In the genomic region with DNA sequence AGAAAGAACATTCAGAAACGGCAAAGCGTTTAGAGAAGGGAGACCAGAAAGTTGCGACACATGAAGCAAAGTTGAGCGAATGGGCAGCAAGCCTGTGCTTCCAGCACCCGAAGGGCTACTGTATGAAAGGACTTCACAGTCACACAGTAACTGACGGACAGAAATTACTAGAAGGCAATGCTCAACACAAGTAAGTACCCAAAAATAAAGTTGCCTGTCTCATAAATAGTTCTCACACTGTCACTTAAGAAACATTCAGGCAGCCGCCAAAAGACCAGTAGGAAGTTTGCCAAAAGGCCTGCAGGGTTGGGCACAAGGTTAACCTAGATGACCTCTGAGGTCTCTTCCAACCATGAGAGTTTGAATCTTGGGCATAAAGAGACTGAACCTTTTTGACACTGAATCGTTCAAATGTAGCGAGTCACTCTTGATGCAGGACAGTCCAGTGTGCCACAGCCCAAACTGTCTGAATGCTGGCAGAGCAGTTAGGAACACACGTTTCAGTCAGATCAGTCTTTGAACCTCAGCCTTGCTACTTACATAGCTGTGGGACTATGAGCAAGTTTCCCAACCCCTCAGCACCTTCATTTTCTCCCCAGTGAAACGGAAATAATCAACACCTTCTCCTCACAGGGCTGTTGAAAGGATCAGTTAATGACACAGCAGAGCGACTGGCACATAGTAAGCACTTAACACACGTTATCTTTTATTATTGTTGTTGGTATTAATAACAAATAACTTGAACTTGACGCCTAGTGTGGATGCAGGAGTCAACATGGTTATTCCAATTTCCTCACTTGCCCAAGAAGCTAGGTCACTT, we compare ENCODE assay signal across 16 cellular contexts. TPM values are rescaled to one million over a fixed set of nuclear protein-coding genes. Genes with fewer than 3 reads are reported as not detected.
DNase-seq lines count a peak whose midpoint lies in the region; ATAC-seq, FAIRE-seq and TF ChIP-seq lines count a peak whose summit lies in the region.
"Had no signal": no experiment of that assay in that cellular context is flagged by ENCODE, and none has a peak within 500 bp of the region (broad histone marks: within the 10 kb centered on the region; RNA-seq: fewer than 3 reads in every experiment).

No MANE protein-coding gene starts in this region.

- H3K36me3 Mint-ChIP-seq in stimulated activated effector memory CD8-positive, alpha-beta T cell treated with anti-CD3 and anti-CD28 coated beads, Interleukin-12 subunit alpha, Interleukin-12 subunit beta, amount 100 ng/mL, for 72 hours: peaks cover 97% of the 10 kb centered on the region

- H3K9me3 ChIP-seq in K562 (replicated peaks; ENCODE audit: control insufficient read depth, insufficient read depth, low read depth, low read length): no peaks in the 10 kb centered on the region
- H3K9me3 ChIP-seq in right lobe of liver: no peaks in the 10 kb centered on the region
- H3K9me3 ChIP-seq: HAP-1, suprapubic skin had no signal

- BruUV-seq in K562 (replicated peaks; lab: Mats Ljungman, UMichigan): no TSS peak

- POLR2A ChIA-PET in K562 (lab: Yijun Ruan, JAX): no interaction called here

- H3K4me2 ChIP-seq in K562 (ENCODE audit: insufficient read depth, low read length): no peak overlapping the region

- TF ChIP-seq RAD21 in K562 (CRISPR knock-in tag; conservative IDR thresholded peaks at IDR 0.05 in 1 of 2, IDR thresholded peaks at IDR 0.05 in 1 of 2): no peak

- no peak overlapping the region for H3K4me3 Mint-ChIP-seq in stimulated activated effector memory CD8-positive, alpha-beta T cell treated with anti-CD3 and anti-CD28 coated beads, Interleukin-12 subunit alpha, Interleukin-12 subunit beta, amount 100 ng/mL, for 72 hours
- H3K4me3 Mint-ChIP-seq: immature natural killer cell; T-helper 2 cell treated with Interferon-gamma antibody and Interleukin-4, amounts not matched to agents 5 μg/mL and 100 μg/mL, for 36 hours had no signal

- no peak for TF ChIP-seq POLR2A in K562 (conservative IDR thresholded peaks at IDR 0.05)
- TF ChIP-seq POLR2A in right lobe of liver (IDR thresholded peaks at IDR 0.05): no peak

- H4K20me1 ChIP-seq in K562 (replicated peaks; ENCODE audit: control insufficient read depth, insufficient read depth, low read length): 0 out of 2 replicates have a peak, but pooled peaks cover 5% of the 10 kb centered on the region

- ATAC-seq in K562 (no peak), right lobe of liver (peak; percentile 50 to 79 (median 68))
- no peak for ATAC-seq in stimulated activated effector memory CD8-positive, alpha-beta T cell treated with anti-CD3 and anti-CD28 coated beads, Interleukin-12 subunit alpha, Interleukin-12 subunit beta, amount 100 ng/mL, for 72 hours

- intact Hi-C loops in K562 (cut with micrococcal nuclease) (no loop called here), right lobe of liver (cut with DNase I) (no loop called here)

- FAIRE-seq in HTR-8/SVneo (lab: Jason Lieb, UNC): peak; percentile 42
- FAIRE-seq in K562 (lab: Jason Lieb, UNC): no peak

- in situ Hi-C loops in K562 (cut with MboI): no loop called here

- TF ChIP-seq EP300 in K562 (IDR thresholded peaks at IDR 0.05; ENCODE audit: low read length): no peak

- H2AFZ ChIP-seq in K562 (ENCODE audit: low read depth, low read length): no peak overlapping the region

- no peak overlapping the region for H3K27ac Mint-ChIP-seq in stimulated activated effector memory CD8-positive, alpha-beta T cell treated with anti-CD3 and anti-CD28 coated beads, Interleukin-12 subunit alpha, Interleukin-12 subunit beta, amount 100 ng/mL, for 72 hours
- H3K27ac Mint-ChIP-seq: immature natural killer cell had no signal

- H3K4me1 ChIP-seq in K562 (replicated peaks in 1 of 2; ENCODE audit: control insufficient read depth in 2 of 2, insufficient read depth in 2 of 2, low read length in 2 of 2) (no peaks in the 10 kb centered on the region), right lobe of liver (peaks cover 0 to 14% (median 5%) of the 10 kb centered on the region in 4 donors)

- no peak overlapping the region for H3K4me3 ChIP-seq in K562
- no peak overlapping the region for H3K4me3 ChIP-seq in right lobe of liver
- H3K4me3 ChIP-seq: HAP-1, suprapubic skin had no signal

- H3K36me3 ChIP-seq in K562 (ENCODE audit: control insufficient read depth, insufficient read depth, low read length): peaks cover 63% of the 10 kb centered on the region; the same call in 2 of the 3 replicates
- H3K36me3 ChIP-seq in right lobe of liver: peaks cover 0 to 35% (median 5%) of the 10 kb centered on the region in 4 donors

- TF ChIP-seq CTCF in K562 (IDR thresholded peaks at IDR 0.05 in 2 of 3, conservative IDR thresholded peaks at IDR 0.05 in 1 of 3; ENCODE audit: insufficient read depth in 2 of 3, low read depth in 1 of 3, low read length in 3 of 3) (no peak), right lobe of liver (IDR thresholded peaks at IDR 0.05) (no peak)

- H3K9me3 Mint-ChIP-seq in stimulated activated effector memory CD8-positive, alpha-beta T cell treated with anti-CD3 and anti-CD28 coated beads, Interleukin-12 subunit alpha, Interleukin-12 subunit beta, amount 100 ng/mL, for 72 hours: no peaks in the 10 kb centered on the region
- H3K9me3 Mint-ChIP-seq: immature natural killer cell; T-helper 2 cell treated with Interferon-gamma antibody and Interleukin-4, amounts not matched to agents 5 μg/mL and 100 μg/mL, for 36 hours had no signal

- no peaks in the 10 kb centered on the region for H3K9me1 ChIP-seq in K562 (ENCODE audit: control insufficient read depth, insufficient read depth, low read length)

- WGBS in K562 (ENCODE audit: insufficient coverage, low coverage, missing lambda C conversion rate): 71% methylated on average over 14 of the region's 14 CpGs
- WGBS in right lobe of liver (ENCODE audit: insufficient coverage, low coverage, low lambda C conversion rate, missing lambda C conversion rate): 52% methylated on average over 13 of the region's 14 CpGs

- H3K27ac ChIP-seq in K562 (ENCODE audit: extremely low read depth, low read depth, low read length) (no peak overlapping the region), right lobe of liver (peak overlapping the region in 1 of 3 donors; percentile 18)
- H3K27ac ChIP-seq: suprapubic skin had no signal

- H3K27me3 ChIP-seq in K562 (ENCODE audit: control insufficient read depth in 2 of 2, insufficient read depth in 2 of 2, low read length in 2 of 2) (no peaks in the 10 kb centered on the region), right lobe of liver (no peaks in the 10 kb centered on the region)
- H3K27me3 ChIP-seq: suprapubic skin had no signal

- CTCF ChIA-PET in K562 (lab: Yijun Ruan, JAX; ENCODE audit: low intra/inter-chr PET ratio): interaction anchor here (0.6 kb wide), 1 partner anchor 217 kb away, joined by 3 read pairs; no protein-coding TSS in a partner anchor

- H3K79me2 ChIP-seq in K562 (ENCODE audit: control insufficient read depth, insufficient read depth, low read length): no peaks in the 10 kb centered on the region; the same call in 2 of the 3 replicates

- H3K9ac ChIP-seq in K562 (ENCODE audit: insufficient read depth in 1 of 2, low read depth in 2 of 2, low read length in 2 of 2): no peak overlapping the region

- peak; percentile 28 for DNase-seq in AG20443 (ENCODE audit: low spot score)
- no peak for DNase-seq in HTR-8/SVneo (ENCODE audit: insufficient read length, low spot score)
- DNase-seq in K562 (ENCODE audit: extremely low read depth in 1 of 4, low spot score in 3 of 4): no peak
- no peak for DNase-seq in right lobe of liver
- no peak for DNase-seq in AG08396 (ENCODE audit: low spot score)
- DNase-seq in epidermal melanocyte (ENCODE audit: insufficient read length, low spot score): no peak
- DNase-seq in stimulated activated effector memory CD8-positive, alpha-beta T cell treated with anti-CD3 and anti-CD28 coated beads, Interleukin-12 subunit alpha, Interleukin-12 subunit beta, amount 100 ng/mL, for 72 hours (ENCODE audit: low spot score in 2 of 2): no peak
- DNase-seq in NCI-H524 treated with DMSO at 0.1 percent for 48 hours (lab: John Stamatoyannopoulos, UW): no peak
- DNase-seq: activated naive CD4-positive, alpha-beta T cell treated with Interleukin-2 at 50 U/mL for 16 hours; immature natural killer cell; midbrain; NCI-H187 treated with DMSO at 0.1 percent for 48 hours; stimulated activated CD4-positive, alpha-beta T cell treated with anti-CD3 and anti-CD28 coated beads, Interleukin-15, amount 100 ng/mL, for 24 hours had no signal

- H3K4me1 Mint-ChIP-seq in stimulated activated effector memory CD8-positive, alpha-beta T cell treated with anti-CD3 and anti-CD28 coated beads, Interleukin-12 subunit alpha, Interleukin-12 subunit beta, amount 100 ng/mL, for 72 hours: peaks cover 26% of the 10 kb centered on the region

RNA-seq across cellular contexts. Expression of a gene that starts 10.4 kb away (rescaled TPM):
- total RNA-seq in K562 (2011; cell fraction: chromatin; rRNA removed; ENCODE audit: low replicate concordance): 47.1 and 120 TPM in 2 replicates
- total RNA-seq in K562 (2011; cell fraction: nucleolus; rRNA removed): 24.3 and 29.0 TPM in 2 replicates
- 71.9 and 106 TPM in 2 replicates for total RNA-seq in K562 (2011; cell fraction: nucleoplasm; rRNA removed)
- total RNA-seq in K562 (2014; rRNA removed) (11.9 and 13.0 TPM in 2 replicates), K562 (2014; rRNA removed; fragmentation: Illumina TruSeq; extraction: Trizol) (20.8 and 21.4 TPM in 2 replicates), K562 (2015; rRNA removed; fragmentation: Illumina TruSeq; extraction: Trizol) (15.0 and 17.9 TPM in 2 replicates), K562 (2021) (20.5 and 23.7 TPM in 2 replicates), right lobe of liver (10 to 100 TPM in 4 of 6 experiments, 1 to 10 TPM in 2; 8.6 to 15.1 (median 10.5) TPM)
- polyA plus RNA-seq in K562 (2011; rRNA removed) (16.7 and 22.0 TPM in 2 replicates), K562 (2014; fragmentation: Illumina TruSeq; extraction: Trizol) (16.6 and 23.0 TPM in 2 replicates), K562 (2014; fragmentation: Nextera tagmentation; extraction: Ambion mirVana) (1 to 10 TPM; 3.1 to 5.8 TPM), K562 (2014; rRNA removed) (25.5 and 26.9 TPM in 2 replicates)
- 4.4 and 8.3 TPM in 2 replicates for polyA plus RNA-seq in K562 (2011; cell fraction: cytosol; rRNA removed)
- 35.6 and 38.6 TPM in 2 replicates for polyA plus RNA-seq in K562 (2011; cell fraction: nucleus; rRNA removed)
- polyA plus RNA-seq in K562 (2012): 15.5 and 16.0 TPM in 2 replicates
- 19.6 and 25.8 TPM in 2 replicates for polyA minus RNA-seq in K562 (2011; rRNA and poly(A)+ RNA removed)
- 5.0 and 8.9 TPM in 2 replicates for polyA minus RNA-seq in K562 (2011; cell fraction: cytosol; rRNA and poly(A)+ RNA removed)
- 11.3 and 17.9 TPM in 2 replicates for polyA minus RNA-seq in K562 (2011; cell fraction: nucleus; rRNA and poly(A)+ RNA removed)

RNA-seq across cellular contexts. Expression of a gene that starts 34.6 kb away (rescaled TPM):
- 17.8 and 20.9 TPM in 2 replicates for total RNA-seq in K562 (2011; cell fraction: chromatin; rRNA removed; ENCODE audit: low replicate concordance)
- total RNA-seq in K562 (2011; cell fraction: nucleolus; rRNA removed): 14.1 and 16.8 TPM in 2 replicates
- total RNA-seq in K562 (2011; cell fraction: nucleoplasm; rRNA removed): 18.1 and 21.6 TPM in 2 replicates
- total RNA-seq in K562 (2014; rRNA removed) (14.8 and 24.2 TPM in 2 replicates), K562 (2014; rRNA removed; fragmentation: Illumina TruSeq; extraction: Trizol) (19.8 and 20.1 TPM in 2 replicates), K562 (2015; rRNA removed; fragmentation: Illumina TruSeq; extraction: Trizol) (23.0 and 27.0 TPM in 2 replicates), K562 (2021) (17.0 and 18.5 TPM in 2 replicates), right lobe of liver (1 to 10 TPM; 5.4 to 7.7 (median 5.8) TPM)
- polyA plus RNA-seq in K562 (2011; rRNA removed) (45.3 and 49.9 TPM in 2 replicates), K562 (2014; fragmentation: Illumina TruSeq; extraction: Trizol) (18.2 and 19.3 TPM in 2 replicates), K562 (2014; fragmentation: Nextera tagmentation; extraction: Ambion mirVana) (100 to 1,000 TPM; 151 to 160 TPM), K562 (2014; rRNA removed) (27.6 and 33.3 TPM in 2 replicates)
- polyA plus RNA-seq in K562 (2011; cell fraction: cytosol; rRNA removed): 18.5 and 26.8 TPM in 2 replicates
- polyA plus RNA-seq in K562 (2011; cell fraction: nucleus; rRNA removed): 19.2 and 31.3 TPM in 2 replicates
- polyA plus RNA-seq in K562 (2012): 18.3 and 39.8 TPM in 2 replicates
- 6.7 and 9.9 TPM in 2 replicates for polyA minus RNA-seq in K562 (2011; rRNA and poly(A)+ RNA removed)
- polyA minus RNA-seq in K562 (2011; cell fraction: cytosol; rRNA and poly(A)+ RNA removed): 3.2 and 4.3 TPM in 2 replicates
- polyA minus RNA-seq in K562 (2011; cell fraction: nucleus; rRNA and poly(A)+ RNA removed): 5.3 and 7.1 TPM in 2 replicates

RNA-seq across cellular contexts. Expression of a gene that starts 57.2 kb away (rescaled TPM):
- total RNA-seq in K562 (2011; cell fraction: chromatin; rRNA removed; ENCODE audit: low replicate concordance): 11.8 and 29.1 TPM in 2 replicates
- total RNA-seq in K562 (2011; cell fraction: nucleolus; rRNA removed): 17.0 TPM in 2 replicates
- total RNA-seq in K562 (2011; cell fraction: nucleoplasm; rRNA removed): 12.7 and 13.1 TPM in 2 replicates
- 4.9 and 6.2 TPM in 2 replicates for total RNA-seq in K562 (2014; rRNA removed)
- total RNA-seq in K562 (2014; rRNA removed; fragmentation: Illumina TruSeq; extraction: Trizol): 1.7 and 2.2 TPM in 2 replicates
- 4.4 and 4.5 TPM in 2 replicates for total RNA-seq in K562 (2015; rRNA removed; fragmentation: Illumina TruSeq; extraction: Trizol)
- total RNA-seq in K562 (2021): 6.7 and 7.5 TPM in 2 replicates
- 5.7 and 6.5 TPM in 2 replicates for polyA plus RNA-seq in K562 (2011; rRNA removed)
- polyA plus RNA-seq in K562 (2011; cell fraction: cytosol; rRNA removed): 5.0 and 7.4 TPM in 2 replicates
- 17.5 and 25.4 TPM in 2 replicates for polyA plus RNA-seq in K562 (2011; cell fraction: nucleus; rRNA removed)
- 4.1 and 4.9 TPM in 2 replicates for polyA plus RNA-seq in K562 (2012)
- polyA plus RNA-seq in K562 (2014; fragmentation: Illumina TruSeq; extraction: Trizol): 5.1 and 6.5 TPM in 2 replicates
- polyA plus RNA-seq in K562 (2014; fragmentation: Nextera tagmentation; extraction: Ambion mirVana): under 1 TPM; 0.34 to 0.59 TPM
- 6.1 and 7.4 TPM in 2 replicates for polyA plus RNA-seq in K562 (2014; rRNA removed)
- polyA minus RNA-seq in K562 (2011; rRNA and poly(A)+ RNA removed): 3.5 and 4.8 TPM in 2 replicates
- polyA minus RNA-seq in K562 (2011; cell fraction: cytosol; rRNA and poly(A)+ RNA removed): 3.2 and 4.5 TPM in 2 replicates
- 7.5 and 8.2 TPM in 2 replicates for polyA minus RNA-seq in K562 (2011; cell fraction: nucleus; rRNA and poly(A)+ RNA removed)
- total RNA-seq in right lobe of liver: 1 to 10 TPM in 2 of 6 experiments, under 1 TPM in 4; 0.35 to 1.1 (median 0.47) TPM

Comparison
In these comparisons a context has a peak if more than half of its experiments do, and no peak if none do; other contexts are left out.
1. ATAC-seq: peak in right lobe of liver (4 of 4); none in K562 (single experiment) and stimulated activated effector memory CD8-positive, alpha-beta T cell treated with anti-CD3 and anti-CD28 coated beads, Interleukin-12 subunit alpha, Interleukin-12 subunit beta, amount 100 ng/mL, for 72 hours (single experiment).